Comparison of ENCODE assay signal across 1 cellular context in the genomic region with DNA sequence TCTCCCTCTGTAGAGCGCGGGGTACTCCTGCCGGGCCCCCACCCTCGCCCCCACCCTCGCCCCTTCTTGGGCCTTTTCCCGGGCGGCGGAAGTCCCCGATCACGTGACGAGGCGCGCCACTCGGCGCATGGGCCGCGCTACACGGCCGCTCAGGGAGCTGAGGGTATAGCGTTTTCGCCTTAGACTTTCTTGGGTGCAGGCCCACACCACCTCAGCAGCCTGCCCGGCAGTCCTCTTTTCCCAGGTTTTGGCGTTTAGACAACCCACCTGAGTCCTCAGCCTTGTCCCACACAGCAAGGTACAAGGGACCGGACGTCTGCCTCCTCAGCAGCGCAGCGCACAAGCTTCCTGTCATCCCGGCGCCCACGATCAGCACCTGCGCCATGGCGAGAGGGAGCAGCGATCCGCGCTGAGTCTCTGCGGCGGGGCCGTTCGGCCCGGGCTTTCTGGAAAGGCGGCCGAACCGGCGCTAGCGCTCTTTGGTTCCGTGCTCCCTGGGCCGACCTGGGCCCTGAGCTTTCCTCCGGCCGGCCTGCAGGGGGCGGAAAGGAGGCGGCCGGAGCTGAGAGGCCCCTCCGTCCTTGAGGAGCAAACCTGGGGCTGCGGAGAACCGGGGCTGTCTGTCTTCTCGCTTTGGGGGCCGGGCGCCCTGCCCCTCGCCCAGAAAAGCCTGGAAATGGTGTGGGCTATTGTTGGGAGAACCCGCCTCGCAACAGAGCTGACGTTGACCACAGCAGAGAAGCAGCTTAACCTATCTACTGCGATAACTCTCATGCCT.
TF ChIP-seq lines count a peak whose summit lies in the region.

A gene (minus strand): TSS at position 513 of the 778 bp plus-strand sequence.

TF ChIP-seq in SK-N-SH treated with all-trans-retinoic acid at 6 μM for 48 hours, 23 proteins besides CTCF, POLR2A, EP300 and RAD21 (continued from another document):
- TF ChIP-seq, protein P1, sequence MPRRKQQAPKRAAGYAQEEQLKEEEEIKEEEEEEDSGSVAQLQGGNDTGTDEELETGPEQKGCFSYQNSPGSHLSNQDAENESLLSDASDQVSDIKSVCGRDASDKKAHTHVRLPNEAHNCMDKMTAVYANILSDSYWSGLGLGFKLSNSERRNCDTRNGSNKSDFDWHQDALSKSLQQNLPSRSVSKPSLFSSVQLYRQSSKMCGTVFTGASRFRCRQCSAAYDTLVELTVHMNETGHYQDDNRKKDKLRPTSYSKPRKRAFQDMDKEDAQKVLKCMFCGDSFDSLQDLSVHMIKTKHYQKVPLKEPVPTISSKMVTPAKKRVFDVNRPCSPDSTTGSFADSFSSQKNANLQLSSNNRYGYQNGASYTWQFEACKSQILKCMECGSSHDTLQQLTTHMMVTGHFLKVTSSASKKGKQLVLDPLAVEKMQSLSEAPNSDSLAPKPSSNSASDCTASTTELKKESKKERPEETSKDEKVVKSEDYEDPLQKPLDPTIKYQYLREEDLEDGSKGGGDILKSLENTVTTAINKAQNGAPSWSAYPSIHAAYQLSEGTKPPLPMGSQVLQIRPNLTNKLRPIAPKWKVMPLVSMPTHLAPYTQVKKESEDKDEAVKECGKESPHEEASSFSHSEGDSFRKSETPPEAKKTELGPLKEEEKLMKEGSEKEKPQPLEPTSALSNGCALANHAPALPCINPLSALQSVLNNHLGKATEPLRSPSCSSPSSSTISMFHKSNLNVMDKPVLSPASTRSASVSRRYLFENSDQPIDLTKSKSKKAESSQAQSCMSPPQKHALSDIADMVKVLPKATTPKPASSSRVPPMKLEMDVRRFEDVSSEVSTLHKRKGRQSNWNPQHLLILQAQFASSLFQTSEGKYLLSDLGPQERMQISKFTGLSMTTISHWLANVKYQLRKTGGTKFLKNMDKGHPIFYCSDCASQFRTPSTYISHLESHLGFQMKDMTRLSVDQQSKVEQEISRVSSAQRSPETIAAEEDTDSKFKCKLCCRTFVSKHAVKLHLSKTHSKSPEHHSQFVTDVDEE (CRISPR knock-in tag; IDR thresholded peaks at IDR 0.05) = no peak
- TF ChIP-seq ZC3H10 (CRISPR knock-in tag; IDR thresholded peaks at IDR 0.05) = no peak
- no peak for TF ChIP-seq ZNF70 (CRISPR knock-in tag; IDR thresholded peaks at IDR 0.05)
- no peak for TF ChIP-seq ZFP3 (CRISPR knock-in tag; IDR thresholded peaks at IDR 0.05)
- no peak for TF ChIP-seq TOX (CRISPR knock-in tag; IDR thresholded peaks at IDR 0.05; ENCODE audit: borderline replicate concordance)
- no peak for TF ChIP-seq ZNF8 (CRISPR knock-in tag; IDR thresholded peaks at IDR 0.05)
- TF ChIP-seq BACH2 (CRISPR knock-in tag; IDR thresholded peaks at IDR 0.05; ENCODE audit: borderline replicate concordance) = no peak
- no peak for TF ChIP-seq OSR1 (CRISPR knock-in tag; IDR thresholded peaks at IDR 0.05)
- no peak for TF ChIP-seq ESRRG (CRISPR knock-in tag; IDR thresholded peaks at IDR 0.05)
- TF ChIP-seq SNAI2 (CRISPR knock-in tag; IDR thresholded peaks at IDR 0.05) = no peak
- TF ChIP-seq, protein P2, sequence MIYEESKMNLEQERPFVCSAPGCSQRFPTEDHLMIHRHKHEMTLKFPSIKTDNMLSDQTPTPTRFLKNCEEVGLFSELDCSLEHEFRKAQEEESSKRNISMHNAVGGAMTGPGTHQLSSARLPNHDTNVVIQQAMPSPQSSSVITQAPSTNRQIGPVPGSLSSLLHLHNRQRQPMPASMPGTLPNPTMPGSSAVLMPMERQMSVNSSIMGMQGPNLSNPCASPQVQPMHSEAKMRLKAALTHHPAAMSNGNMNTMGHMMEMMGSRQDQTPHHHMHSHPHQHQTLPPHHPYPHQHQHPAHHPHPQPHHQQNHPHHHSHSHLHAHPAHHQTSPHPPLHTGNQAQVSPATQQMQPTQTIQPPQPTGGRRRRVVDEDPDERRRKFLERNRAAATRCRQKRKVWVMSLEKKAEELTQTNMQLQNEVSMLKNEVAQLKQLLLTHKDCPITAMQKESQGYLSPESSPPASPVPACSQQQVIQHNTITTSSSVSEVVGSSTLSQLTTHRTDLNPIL (CRISPR knock-in tag; IDR thresholded peaks at IDR 0.05; ENCODE audit: low read depth) = no peak
- TF ChIP-seq ARNTL (CRISPR knock-in tag; IDR thresholded peaks at IDR 0.05; ENCODE audit: borderline replicate concordance, low read depth) = no peak
- TF ChIP-seq ZNF565 (CRISPR knock-in tag; conservative IDR thresholded peaks at IDR 0.05; ENCODE audit: low read depth) = no peak
- no peak for TF ChIP-seq ZFP30 (CRISPR knock-in tag; IDR thresholded peaks at IDR 0.05)
- TF ChIP-seq, protein P3, sequence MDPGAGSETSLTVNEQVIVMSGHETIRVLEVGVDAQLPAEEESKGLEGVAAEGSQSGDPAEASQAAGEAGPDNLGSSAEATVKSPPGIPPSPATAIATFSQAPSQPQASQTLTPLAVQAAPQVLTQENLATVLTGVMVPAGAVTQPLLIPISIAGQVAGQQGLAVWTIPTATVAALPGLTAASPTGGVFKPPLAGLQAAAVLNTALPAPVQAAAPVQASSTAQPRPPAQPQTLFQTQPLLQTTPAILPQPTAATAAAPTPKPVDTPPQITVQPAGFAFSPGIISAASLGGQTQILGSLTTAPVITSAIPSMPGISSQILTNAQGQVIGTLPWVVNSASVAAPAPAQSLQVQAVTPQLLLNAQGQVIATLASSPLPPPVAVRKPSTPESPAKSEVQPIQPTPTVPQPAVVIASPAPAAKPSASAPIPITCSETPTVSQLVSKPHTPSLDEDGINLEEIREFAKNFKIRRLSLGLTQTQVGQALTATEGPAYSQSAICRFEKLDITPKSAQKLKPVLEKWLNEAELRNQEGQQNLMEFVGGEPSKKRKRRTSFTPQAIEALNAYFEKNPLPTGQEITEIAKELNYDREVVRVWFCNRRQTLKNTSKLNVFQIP (CRISPR knock-in tag; IDR thresholded peaks at IDR 0.05; ENCODE audit: borderline replicate concordance, low read depth) = no peak
- TF ChIP-seq RARB (CRISPR knock-in tag; IDR thresholded peaks at IDR 0.05) = no peak
